2 cellular contexts compared by ENCODE assay signal in genomic region chr15:33641069-33641468, GRCh38.
TF ChIP-seq lines count a peak whose summit lies in the region.

No MANE protein-coding gene starts in this region.

TF ChIP-seq in HepG2, 621 proteins besides CTCF, POLR2A, EP300 and RAD21:
- TF ChIP-seq MAFF (IDR thresholded peaks at IDR 0.05; ENCODE audit: low read depth, low read length) (peak; percentile 85), ZNF737 (CRISPR knock-in tag; IDR thresholded peaks at IDR 0.05; ENCODE audit: borderline replicate concordance) (no peak), ATF7-NPFF (CRISPR knock-in tag; IDR thresholded peaks at IDR 0.05; ENCODE audit: low read depth) (no peak), FOXK2 (IDR thresholded peaks at IDR 0.05) (no peak), ZNF468 (CRISPR knock-in tag; IDR thresholded peaks at IDR 0.05) (no peak), MIER3 (CRISPR knock-in tag; IDR thresholded peaks at IDR 0.05; ENCODE audit: borderline replicate concordance) (no peak), SIX4 (CRISPR knock-in tag; IDR thresholded peaks at IDR 0.05) (no peak), NONO (IDR thresholded peaks at IDR 0.05) (no peak), NONO (CRISPR knock-in tag; conservative IDR thresholded peaks at IDR 0.05) (no peak), ZNF484 (CRISPR knock-in tag; IDR thresholded peaks at IDR 0.05; ENCODE audit: borderline replicate concordance, low read depth) (no peak), MAFK (conservative IDR thresholded peaks at IDR 0.05 in 1 of 2, IDR thresholded peaks at IDR 0.05 in 1 of 2; ENCODE audit: low read length in 2 of 2) (peak; percentile 81 to 91), HMG20B (CRISPR knock-in tag; conservative IDR thresholded peaks at IDR 0.05) (no peak), SSRP1 (CRISPR knock-in tag; IDR thresholded peaks at IDR 0.05) (no peak), ATF5 (CRISPR knock-in tag; IDR thresholded peaks at IDR 0.05; ENCODE audit: low read depth) (no peak), KLF9 (CRISPR knock-in tag; IDR thresholded peaks at IDR 0.05; ENCODE audit: low read depth) (no peak), HMGA1 (CRISPR knock-in tag; conservative IDR thresholded peaks at IDR 0.05) (no peak)

TF ChIP-seq in H1, 55 proteins besides CTCF, POLR2A, EP300 and RAD21:
- TF ChIP-seq TCF12 (IDR thresholded peaks at IDR 0.05; ENCODE audit: low read depth, low read length): no peak
- no peak for TF ChIP-seq TAF1 (IDR thresholded peaks at IDR 0.05; ENCODE audit: low read depth, low read length)
- TF ChIP-seq MAFK (IDR thresholded peaks at IDR 0.05; ENCODE audit: low read depth, low read length): peak; percentile 75
- no peak for TF ChIP-seq NRF1 (IDR thresholded peaks at IDR 0.05; ENCODE audit: low read depth, low read length)
- TF ChIP-seq POLR2AphosphoS5 (IDR thresholded peaks at IDR 0.05; ENCODE audit: low read depth, low read length): no peak
- TF ChIP-seq TBP (IDR thresholded peaks at IDR 0.05; ENCODE audit: low read depth, low read length): no peak
- no peak for TF ChIP-seq SP4 (IDR thresholded peaks at IDR 0.05; ENCODE audit: low read length)
